ENCODE assay signal across 1 cellular context in genomic region chr5:12574298-12575093, GRCh38.
TF ChIP-seq lines count a peak whose summit lies in the region.

No MANE protein-coding gene starts in this region.

TF ChIP-seq in K562, 482 proteins besides CTCF, POLR2A, EP300 and RAD21 (continued from another document):
- TF ChIP-seq HMGN3 (IDR thresholded peaks at IDR 0.05; ENCODE audit: borderline replicate concordance, extremely low read depth, insufficient read length, low read depth, low read length) (peak; percentile 26), ATF6 (CRISPR knock-in tag; IDR thresholded peaks at IDR 0.05) (peak; percentile 26; the same call in 1 of the 2 replicates), ARID4B (CRISPR knock-in tag; IDR thresholded peaks at IDR 0.05) (peak; percentile 81), RBFOX2 (IDR thresholded peaks at IDR 0.05; ENCODE audit: low read depth, low read length) (peak; percentile 80), MAX (CRISPR knock-in tag; IDR thresholded peaks at IDR 0.05) (peak; percentile 89)
